ENCODE assay signal across 11 cellular contexts in the genomic region with DNA sequence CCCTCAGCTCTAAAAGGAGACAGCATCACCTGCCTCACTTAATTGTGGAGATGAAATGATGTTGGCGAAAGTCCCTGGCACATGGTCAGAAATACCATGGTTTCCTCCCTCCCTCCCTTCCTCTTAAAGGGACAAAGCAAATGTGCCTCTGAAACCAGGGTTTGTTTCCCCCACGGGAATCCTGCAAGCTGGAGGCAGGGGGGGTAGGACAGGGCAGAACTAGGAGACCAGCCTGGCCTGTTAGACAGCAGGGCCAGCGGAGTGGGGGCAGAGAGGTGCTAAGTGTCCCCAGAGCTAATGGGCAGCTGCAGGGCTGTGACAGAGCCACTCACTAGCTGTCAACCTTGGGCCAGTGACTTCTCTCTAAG. TPM values are rescaled to one million over a fixed set of nuclear protein-coding genes. Genes with fewer than 3 reads are reported as not detected.
DNase-seq lines count a peak whose midpoint lies in the region; ATAC-seq and TF ChIP-seq lines count a peak whose summit lies in the region.
"Had no signal": no experiment of that assay in that cellular context is flagged by ENCODE, and none has a peak within 500 bp of the region (broad histone marks: within the 10 kb centered on the region; RNA-seq: fewer than 3 reads in every experiment).

No MANE protein-coding gene starts in this region.

- peaks cover 0 to 84% (median 39%) of the 10 kb centered on the region in 4 donors for H3K4me1 ChIP-seq in tibial artery
- peaks cover under 1 to 45% of the 10 kb centered on the region in 2 donors for H3K4me1 ChIP-seq in naive thymus-derived CD4-positive, alpha-beta T cell (ENCODE audit: control insufficient read depth in 2 of 2, insufficient read depth in 2 of 2, low read length in 2 of 2)

- no peak for TF ChIP-seq CTCF in tibial artery (IDR thresholded peaks at IDR 0.05)

- CTCF ChIA-PET in naive thymus-derived CD4-positive, alpha-beta T cell (lab: Charles Lee) = interaction anchor here (0.6 to 2.8 kb wide), 8 partner anchors 9 to 145 kb away, joined by 3 to 24 read pairs (median 7); no protein-coding TSS in a partner anchor

- no peak for ATAC-seq in naive thymus-derived CD4-positive, alpha-beta T cell
- no peak for ATAC-seq in GM21737 (IDR thresholded peaks at IDR 0.05; ENCODE audit: unreplicated experiment)

- H3K27ac Mint-ChIP-seq in dendritic cell treated with granulocyte-macrophage colony-stimulating factor and Interleukin-4, amounts not matched to agents 40 ng/mL and 50 ng/mL, for 4 days = peak overlapping the region; percentile 50
- no peak overlapping the region for H3K27ac Mint-ChIP-seq in naive thymus-derived CD4-positive, alpha-beta T cell
- H3K27ac Mint-ChIP-seq: activated naive CD4-positive, alpha-beta T cell treated with anti-CD3 and anti-CD28 coated beads, Interleukin-2, amount 50 U/mL, for 24 hours had no signal

- H3K9me3 Mint-ChIP-seq in dendritic cell treated with granulocyte-macrophage colony-stimulating factor and Interleukin-4, amounts not matched to agents 40 ng/mL and 50 ng/mL, for 4 days = no peaks in the 10 kb centered on the region
- peaks cover 0 to 1% (median 0%) of the 10 kb centered on the region in 11 donors for H3K9me3 Mint-ChIP-seq in naive thymus-derived CD4-positive, alpha-beta T cell
- H3K9me3 Mint-ChIP-seq: activated naive CD4-positive, alpha-beta T cell treated with anti-CD3 and anti-CD28 coated beads, Interleukin-2, amount 50 U/mL, for 24 hours had no signal

- H3K4me3 Mint-ChIP-seq in dendritic cell treated with granulocyte-macrophage colony-stimulating factor and Interleukin-4, amounts not matched to agents 40 ng/mL and 50 ng/mL, for 4 days = no peak overlapping the region
- no peak overlapping the region for H3K4me3 Mint-ChIP-seq in naive thymus-derived CD4-positive, alpha-beta T cell
- H3K4me3 Mint-ChIP-seq: activated naive CD4-positive, alpha-beta T cell treated with anti-CD3 and anti-CD28 coated beads, Interleukin-2, amount 50 U/mL, for 24 hours had no signal

- POLR2A ChIA-PET in naive thymus-derived CD4-positive, alpha-beta T cell (lab: Charles Lee) = no interaction called here

- H3K27me3 ChIP-seq in tibial artery = no peaks in the 10 kb centered on the region
- H3K27me3 ChIP-seq in naive thymus-derived CD4-positive, alpha-beta T cell (ENCODE audit: control insufficient read depth in 2 of 2, insufficient read depth in 2 of 2, low read length in 2 of 2) = no peaks in the 10 kb centered on the region

- peaks cover 83% of the 10 kb centered on the region for H3K4me1 Mint-ChIP-seq in dendritic cell treated with granulocyte-macrophage colony-stimulating factor and Interleukin-4, amounts not matched to agents 40 ng/mL and 50 ng/mL, for 4 days (ENCODE audit: low read depth)
- peaks cover 0 to 41% (median 9%) of the 10 kb centered on the region in 7 donors for H3K4me1 Mint-ChIP-seq in naive thymus-derived CD4-positive, alpha-beta T cell

- peak; percentile 68 for DNase-seq in DMS 273 (lab: John Stamatoyannopoulos, UW; ENCODE audit: unreplicated experiment)
- DNase-seq in DMS 273 treated with DMSO at 0.1 percent for 48 hours (lab: John Stamatoyannopoulos, UW) = no peak
- peak; percentile 32 to 55 for DNase-seq in lung microvascular endothelial cell (ENCODE audit: low read depth in 2 of 2)
- no peak for DNase-seq in tibial artery
- DNase-seq in naive thymus-derived CD4-positive, alpha-beta T cell = no peak
- no peak for DNase-seq in AG08395 (ENCODE audit: low spot score)

- peak overlapping the region; percentile 82 to 85 for H3K27ac ChIP-seq in tibial artery
- no peak overlapping the region for H3K27ac ChIP-seq in naive thymus-derived CD4-positive, alpha-beta T cell (ENCODE audit: low read depth, low read length)
- H3K27ac ChIP-seq: 22Rv1 had no signal

- no peaks in the 10 kb centered on the region for H3K36me3 ChIP-seq in tibial artery
- H3K36me3 ChIP-seq in naive thymus-derived CD4-positive, alpha-beta T cell (ENCODE audit: control insufficient read depth in 2 of 3, insufficient read depth in 3 of 3, low read length in 3 of 3) = no peaks in the 10 kb centered on the region

- intact Hi-C loops in dendritic cell treated with granulocyte-macrophage colony-stimulating factor and Interleukin-4, amounts not matched to agents 40 ng/mL and 50 ng/mL, for 4 days (cut with micrococcal nuclease) = loop anchor here (1.0 to 10.0 kb wide), 3 partner anchors 61 to 129 kb away; no protein-coding TSS in a partner anchor
- intact Hi-C loops in tibial artery (cut with DNase I; ENCODE audit: low total_unique reads) = loop anchor here (2.0 kb wide), 1 partner anchor 107 kb away; no protein-coding TSS in a partner anchor
- intact Hi-C loops in naive thymus-derived CD4-positive, alpha-beta T cell (cut with micrococcal nuclease) = loop anchor here (1.0 to 10.0 kb wide), 9 partner anchors 21 to 149 kb away; a partner anchor contains a TSS

- H3K9me3 ChIP-seq in tibial artery = no peaks in the 10 kb centered on the region
- H3K9me3 ChIP-seq in naive thymus-derived CD4-positive, alpha-beta T cell (ENCODE audit: control insufficient read depth in 2 of 3, low read length in 3 of 3) = no peaks in the 10 kb centered on the region

- peaks cover 17% of the 10 kb centered on the region for H3K36me3 Mint-ChIP-seq in dendritic cell treated with granulocyte-macrophage colony-stimulating factor and Interleukin-4, amounts not matched to agents 40 ng/mL and 50 ng/mL, for 4 days (ENCODE audit: low read depth)
- H3K36me3 Mint-ChIP-seq in naive thymus-derived CD4-positive, alpha-beta T cell = peaks cover 0 to 7% (median 0%) of the 10 kb centered on the region in 5 donors
- H3K36me3 Mint-ChIP-seq: activated naive CD4-positive, alpha-beta T cell treated with anti-CD3 and anti-CD28 coated beads, Interleukin-2, amount 50 U/mL, for 24 hours had no signal

- H3K27me3 Mint-ChIP-seq in dendritic cell treated with granulocyte-macrophage colony-stimulating factor and Interleukin-4, amounts not matched to agents 40 ng/mL and 50 ng/mL, for 4 days = no peaks in the 10 kb centered on the region
- H3K27me3 Mint-ChIP-seq in naive thymus-derived CD4-positive, alpha-beta T cell = peaks cover 0 to 59% (median 7%) of the 10 kb centered on the region in 5 donors

- H3K4me3 ChIP-seq in tibial artery = no peak overlapping the region
- no peak overlapping the region for H3K4me3 ChIP-seq in naive thymus-derived CD4-positive, alpha-beta T cell (ENCODE audit: low read length)

RNA-seq across cellular contexts. Expression of a gene that starts 5.7 kb away (rescaled TPM):
- total RNA-seq in lung microvascular endothelial cell = 0.22 and 0.60 TPM in 2 replicates
- total RNA-seq in naive thymus-derived CD4-positive, alpha-beta T cell = 1 to 10 TPM in 1 of 5 experiments, under 1 TPM in 4; 0.08 to 2.1 (median 0.19) TPM
- not detected for polyA plus RNA-seq in naive thymus-derived CD4-positive, alpha-beta T cell
- total RNA-seq: HT1080 had no signal

RNA-seq across cellular contexts. Expression of a gene that starts 55.5 kb away (rescaled TPM):
- total RNA-seq in lung microvascular endothelial cell = 10.7 and 13.7 TPM in 2 replicates
- 10 to 100 TPM in 2 of 5 experiments, 1 to 10 TPM in 3; 2.0 to 13.6 (median 9.5) TPM for total RNA-seq in naive thymus-derived CD4-positive, alpha-beta T cell
- polyA plus RNA-seq in naive thymus-derived CD4-positive, alpha-beta T cell = 10 to 100 TPM; 16.6 to 30.9 TPM

Comparison
In these comparisons a context has a peak if more than half of its experiments do, and no peak if none do; other contexts are left out.
1. DNase-seq: peak in DMS 273 (single experiment) and lung microvascular endothelial cell (2 of 2); none in DMS 273 treated with DMSO at 0.1 percent for 48 hours (single experiment), tibial artery (0 of 2), naive thymus-derived CD4-positive, alpha-beta T cell (0 of 9) and AG08395 (single experiment).